In the genomic region with DNA sequence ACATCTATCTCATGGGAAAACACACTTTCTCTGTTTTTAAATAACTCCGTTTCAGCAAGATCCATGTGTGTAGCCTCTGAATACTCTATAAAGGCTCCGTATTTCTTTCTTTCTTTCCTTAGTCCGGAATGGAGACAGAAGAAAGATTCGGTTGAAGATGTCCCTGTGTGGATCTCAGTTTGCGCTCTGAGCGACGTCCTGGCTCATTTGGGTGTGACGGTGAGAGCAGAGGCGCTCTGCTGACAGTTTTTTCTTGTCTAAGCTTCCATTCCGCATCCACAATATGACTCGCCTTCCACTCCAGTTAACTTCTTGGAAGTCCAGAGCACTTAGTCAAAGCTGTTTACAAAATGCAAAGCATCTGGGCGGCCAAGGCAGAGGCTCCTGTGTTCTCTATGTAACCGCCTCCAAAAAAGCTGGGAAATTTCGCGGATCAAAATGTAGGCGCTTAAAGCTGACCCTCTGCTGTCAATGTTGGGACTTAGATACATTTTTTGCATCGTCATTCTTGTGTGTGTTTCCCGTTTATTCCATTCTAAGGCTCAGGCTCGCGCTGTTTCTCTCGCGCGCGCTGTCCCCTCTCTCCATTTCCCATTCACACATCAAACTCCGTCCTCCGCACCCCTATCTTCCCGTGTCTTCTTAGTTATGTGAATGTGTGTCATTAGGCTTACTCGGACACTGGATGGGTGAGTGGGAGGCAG, we compare ENCODE assay signal across 9 cellular contexts. TPM values are rescaled to one million over a fixed set of nuclear protein-coding genes. Genes with fewer than 3 reads are reported as not detected.
A peak's percentile ranks its signal among the peaks of the same experiment; 100 is the strongest.
DNase-seq lines count a peak whose midpoint lies in the region; ATAC-seq and TF ChIP-seq lines count a peak whose summit lies in the region.
"Had no signal": no experiment of that assay in that cellular context is flagged by ENCODE, and none has a peak within 500 bp of the region (broad histone marks: within the 10 kb centered on the region; RNA-seq: fewer than 3 reads in every experiment).

No MANE protein-coding gene starts in this region.

- DNase-seq in BJ (ENCODE audit: low read depth): no peak
- DNase-seq in SK-N-DZ (ENCODE audit: low spot score): peak; percentile 41
- peak; percentile 72 for DNase-seq in fibroblast of the conjunctiva (ENCODE audit: low read depth)
- no peak for DNase-seq in omental fat pad (ENCODE audit: low spot score)
- DNase-seq in RPMI8226: no peak
- DNase-seq: activated effector memory CD4-positive, alpha-beta T cell treated with anti-CD3 and anti-CD28 coated beads, Interleukin-2, amount 50 U/mL, for 16 hours had no signal

- ATAC-seq in omental fat pad (ENCODE audit: low FRiP score) (peak; percentile 12), HG02642 (IDR thresholded peaks at IDR 0.05; ENCODE audit: poor library complexity, unreplicated experiment) (no peak), GM21423 (IDR thresholded peaks at IDR 0.05; ENCODE audit: unreplicated experiment) (no peak), GM19328 (IDR thresholded peaks at IDR 0.05; ENCODE audit: unreplicated experiment) (no peak)

- no peaks in the 10 kb centered on the region for H3K27me3 ChIP-seq in BJ (ENCODE audit: control insufficient read depth, insufficient read depth, low read length)

- POLR2A ChIA-PET in BJ (lab: Charles Lee): interaction anchor here (0.7 kb wide), 1 partner anchor 256 kb away, joined by 3 read pairs; no protein-coding TSS in a partner anchor

- CTCF ChIA-PET in BJ (lab: Yijun Ruan, JAX): interaction anchor here (0.6 to 2.6 kb wide), 11 partner anchors 11 to 735 kb away, joined by 3 to 14 read pairs (median 3); no protein-coding TSS in a partner anchor

- TF ChIP-seq CTCF in BJ (IDR thresholded peaks at IDR 0.05; ENCODE audit: insufficient read depth, low read depth, low read length): no peak
- TF ChIP-seq CTCF in omental fat pad (IDR thresholded peaks at IDR 0.05): no peak

- no peaks in the 10 kb centered on the region for H3K36me3 ChIP-seq in BJ (ENCODE audit: control insufficient read depth, insufficient read depth, low read length)

- peak overlapping the region; percentile 82 for H3K4me3 ChIP-seq in BJ (ENCODE audit: low read depth, low read length)

RNA-seq across cellular contexts. Expression of a gene that starts 0.9 kb away (rescaled TPM):
- polyA plus RNA-seq in BJ (2011; rRNA removed): 16.7 and 22.4 TPM in 2 replicates
- 38.0 and 42.3 TPM in 2 replicates for polyA minus RNA-seq in BJ (2011; rRNA and poly(A)+ RNA removed)
- 2.9 and 4.6 TPM in 2 replicates for polyA plus RNA-seq in SK-N-DZ (2014; cell fraction: cytosol; rRNA removed)
- 22.4 and 25.8 TPM in 2 replicates for polyA plus RNA-seq in SK-N-DZ (2014; cell fraction: nucleus; rRNA removed)
- 10 to 100 TPM; 15.9 to 71.4 (median 23.8) TPM for total RNA-seq in omental fat pad

Comparison
In these comparisons a context has a peak if more than half of its experiments do, and no peak if none do; other contexts are left out.
1. DNase-seq: peak in SK-N-DZ (single experiment) and fibroblast of the conjunctiva (single experiment); none in BJ (single experiment), omental fat pad (single experiment) and RPMI8226 (single experiment).